12 cellular contexts compared by ENCODE assay signal in genomic region chr15:87033056-87033455, GRCh38.
DNase-seq lines count a peak whose midpoint lies in the region; ATAC-seq and TF ChIP-seq lines count a peak whose summit lies in the region.
"Had no signal": no experiment of that assay in that cellular context is flagged by ENCODE, and none has a peak within 500 bp of the region (broad histone marks: within the 10 kb centered on the region; RNA-seq: fewer than 3 reads in every experiment).

No MANE protein-coding gene starts in this region.

- intact Hi-C loops in PC-9 (cut with micrococcal nuclease; ENCODE audit: unreplicated experiment) (loop anchor here (5.0 kb wide), 1 partner anchor 1209 kb away; no protein-coding TSS in a partner anchor), aorta (cut with DNase I) (loop anchor here (5.0 to 10.0 kb wide), 2 partner anchors 1242 to 1419 kb away; no protein-coding TSS in a partner anchor)

- TF ChIP-seq CTCF in PC-9 (conservative IDR thresholded peaks at IDR 0.05), result peak; percentile 27; the same call in 1 of the 2 replicates
- peak; percentile 43 for TF ChIP-seq CTCF in endothelial cell (IDR thresholded peaks at IDR 0.05; ENCODE audit: unreplicated experiment)
- TF ChIP-seq CTCF in progenitor cell of endocrine pancreas (IDR thresholded peaks at IDR 0.05; ENCODE audit: unreplicated experiment), result peak; percentile 44

- H3K9me3 Mint-ChIP-seq in endothelial cell (ENCODE audit: unreplicated experiment) (no peaks in the 10 kb centered on the region), progenitor cell of endocrine pancreas (ENCODE audit: low read depth) (no peaks in the 10 kb centered on the region)
- peaks cover 10% of the 10 kb centered on the region for H3K9me3 Mint-ChIP-seq in activated CD8-positive, alpha-beta T cell treated with anti-CD3 and anti-CD28 coated beads, Interleukin-2, amount 10 ng/mL, durations not matched to agents 7 days and 5 days (ENCODE audit: insufficient read depth)

- H3K4me3 Mint-ChIP-seq in endothelial cell (ENCODE audit: unreplicated experiment) (no peak overlapping the region), progenitor cell of endocrine pancreas (ENCODE audit: low read depth) (no peak overlapping the region)
- H3K4me3 Mint-ChIP-seq in activated CD8-positive, alpha-beta T cell treated with anti-CD3 and anti-CD28 coated beads, Interleukin-2, amount 10 ng/mL, durations not matched to agents 7 days and 5 days, result no peak overlapping the region
- H3K4me3 Mint-ChIP-seq: activated naive CD8-positive, alpha-beta T cell; T-cell had no signal

- no peaks in the 10 kb centered on the region for H3K27me3 Mint-ChIP-seq in endothelial cell (ENCODE audit: unreplicated experiment)
- H3K27me3 Mint-ChIP-seq in progenitor cell of endocrine pancreas, result no peaks in the 10 kb centered on the region
- no peaks in the 10 kb centered on the region for H3K27me3 Mint-ChIP-seq in activated CD8-positive, alpha-beta T cell treated with anti-CD3 and anti-CD28 coated beads, Interleukin-2, amount 10 ng/mL, durations not matched to agents 7 days and 5 days (ENCODE audit: low read depth)

- no peaks in the 10 kb centered on the region for H3K9me3 ChIP-seq in PC-9 (ENCODE audit: insufficient read depth, low read depth)
- peaks cover 1% of the 10 kb centered on the region for H3K9me3 ChIP-seq in aorta (ENCODE audit: control insufficient read depth, low read length)

- CTCF ChIA-PET in PC-9 (lab: Charles Lee), result no interaction called here
- CTCF ChIA-PET in activated CD8-positive, alpha-beta T cell treated with anti-CD3 and anti-CD28 coated beads, Interleukin-2, amount 10 ng/mL, durations not matched to agents 7 days and 5 days (lab: Charles Lee), result no interaction called here

- no peaks in the 10 kb centered on the region for H3K79me2 ChIP-seq in PC-9 (ENCODE audit: low read depth)

- H3K36me3 ChIP-seq in PC-9 (ENCODE audit: low read depth) (no peaks in the 10 kb centered on the region), aorta (ENCODE audit: control insufficient read depth in 1 of 2, insufficient read depth in 2 of 2, low read length in 1 of 2) (no peaks in the 10 kb centered on the region)

- no peaks in the 10 kb centered on the region for H3K9me2 ChIP-seq in PC-9 (ENCODE audit: insufficient read depth)

- H3K27ac ChIP-seq in PC-9 (no peak overlapping the region), aorta (ENCODE audit: low read depth in 1 of 2, low read length in 2 of 2) (no peak overlapping the region)

- no TSS peak for BruUV-seq in PC-9 (replicated peaks; lab: Mats Ljungman, UMichigan)

- H3K4me1 Mint-ChIP-seq in endothelial cell (ENCODE audit: unreplicated experiment), result peaks cover 7% of the 10 kb centered on the region
- peaks cover 14% of the 10 kb centered on the region for H3K4me1 Mint-ChIP-seq in progenitor cell of endocrine pancreas (ENCODE audit: low read depth)
- H3K4me1 Mint-ChIP-seq in activated CD8-positive, alpha-beta T cell treated with anti-CD3 and anti-CD28 coated beads, Interleukin-2, amount 10 ng/mL, durations not matched to agents 7 days and 5 days (ENCODE audit: low read depth), result no peaks in the 10 kb centered on the region
- H3K4me1 Mint-ChIP-seq: T-cell had no signal

- POLR2A ChIA-PET in PC-9 (lab: Charles Lee; ENCODE audit: unreplicated experiment), result no interaction called here
- POLR2A ChIA-PET in activated CD8-positive, alpha-beta T cell treated with anti-CD3 and anti-CD28 coated beads, Interleukin-2, amount 10 ng/mL, durations not matched to agents 7 days and 5 days (lab: Charles Lee), result no interaction called here

- no peaks in the 10 kb centered on the region for H4K20me1 ChIP-seq in PC-9 (ENCODE audit: insufficient read depth)

- H3K36me3 Mint-ChIP-seq in endothelial cell (ENCODE audit: low read depth, unreplicated experiment) (no peaks in the 10 kb centered on the region), progenitor cell of endocrine pancreas (ENCODE audit: insufficient read depth) (no peaks in the 10 kb centered on the region)
- H3K36me3 Mint-ChIP-seq in activated CD8-positive, alpha-beta T cell treated with anti-CD3 and anti-CD28 coated beads, Interleukin-2, amount 10 ng/mL, durations not matched to agents 7 days and 5 days (ENCODE audit: low read depth), result no peaks in the 10 kb centered on the region
- H3K36me3 Mint-ChIP-seq: activated naive CD8-positive, alpha-beta T cell; T-cell had no signal

- H3K4me3 ChIP-seq in PC-9 (no peak overlapping the region), aorta (ENCODE audit: low read length in 2 of 2) (no peak overlapping the region)

- H3K4me2 ChIP-seq in PC-9, result no peak overlapping the region

- peak; percentile 13 for DNase-seq in H4 (ENCODE audit: low spot score)
- DNase-seq in PC-9, result no peak
- DNase-seq in endothelial cell (ENCODE audit: low spot score), result no peak
- no peak for DNase-seq in progenitor cell of endocrine pancreas (ENCODE audit: low spot score, unreplicated experiment)
- no peak for DNase-seq in C1 segment of cervical spinal cord (lab: John Stamatoyannopoulos, UW)
- no peak for DNase-seq in activated CD8-positive, alpha-beta T cell treated with anti-CD3 and anti-CD28 coated beads, Interleukin-2, amount 10 ng/mL, durations not matched to agents 7 days and 5 days
- no peak for DNase-seq in aorta
- DNase-seq: Calu3; stimulated activated CD4-positive, alpha-beta T cell treated with anti-CD3 and anti-CD28 coated beads, Interleukin-15, amount 100 ng/mL, for 24 hours; T-cell had no signal

- H3F3A ChIP-seq in PC-9 (ENCODE audit: insufficient read depth, low read depth), result no peaks in the 10 kb centered on the region

- ATAC-seq in HG02571 (IDR thresholded peaks at IDR 0.05; ENCODE audit: unreplicated experiment), result no peak
- ATAC-seq in activated CD8-positive, alpha-beta T cell treated with anti-CD3 and anti-CD28 coated beads, Interleukin-2, amount 10 ng/mL, durations not matched to agents 7 days and 5 days, result no peak
- no peak for ATAC-seq in aorta (ENCODE audit: low FRiP score)
- ATAC-seq: T-cell had no signal

- H3K4me1 ChIP-seq in PC-9 (replicated peaks; ENCODE audit: insufficient read depth) (no peaks in the 10 kb centered on the region), aorta (ENCODE audit: control insufficient read depth in 1 of 2, insufficient read depth in 2 of 2, low read length in 2 of 2) (no peaks in the 10 kb centered on the region)

- no peak overlapping the region for H3K27ac Mint-ChIP-seq in endothelial cell (ENCODE audit: unreplicated experiment)
- no peak overlapping the region for H3K27ac Mint-ChIP-seq in progenitor cell of endocrine pancreas
- no peak overlapping the region for H3K27ac Mint-ChIP-seq in activated CD8-positive, alpha-beta T cell treated with anti-CD3 and anti-CD28 coated beads, Interleukin-2, amount 10 ng/mL, durations not matched to agents 7 days and 5 days
- H3K27ac Mint-ChIP-seq: activated naive CD8-positive, alpha-beta T cell; T-cell had no signal

- WGBS in aorta, 2 donors, result 30 to 43% methylated on average over 2 of the region's 2 CpGs

- no peak overlapping the region for H2AFZ ChIP-seq in PC-9

- no peaks in the 10 kb centered on the region for H3K27me3 ChIP-seq in PC-9 (ENCODE audit: insufficient read depth, low read depth)
- H3K27me3 ChIP-seq in aorta (ENCODE audit: control insufficient read depth in 1 of 2, insufficient read depth in 2 of 2, low read length in 1 of 2), result no peaks in the 10 kb centered on the region
